ENCODE assay signal across 18 cellular contexts in the genomic region with DNA sequence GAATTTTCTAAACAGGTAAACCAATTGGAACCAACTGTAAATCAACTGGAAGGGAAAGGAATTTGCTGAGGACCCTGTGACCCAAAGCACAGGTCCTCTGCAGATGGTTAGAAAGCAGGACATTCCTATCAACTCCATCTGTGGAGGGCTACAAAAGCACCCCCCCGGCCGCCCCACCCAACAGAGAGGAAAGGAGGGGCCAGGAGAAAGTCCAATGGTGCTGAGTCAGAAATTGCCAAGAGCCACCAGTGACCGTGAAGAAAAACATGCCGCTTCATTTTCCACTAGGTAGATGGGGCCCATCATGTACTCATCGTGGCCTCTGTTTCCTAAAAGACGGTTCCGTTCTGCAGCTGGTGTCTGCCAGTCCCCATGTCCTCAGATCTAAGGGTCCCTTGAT.
A peak's percentile ranks its signal among the peaks of the same experiment; 100 is the strongest.
DNase-seq lines count a peak whose midpoint lies in the region; ATAC-seq and TF ChIP-seq lines count a peak whose summit lies in the region.
"Had no signal": no experiment of that assay in that cellular context is flagged by ENCODE, and none has a peak within 500 bp of the region (broad histone marks: within the 10 kb centered on the region; RNA-seq: fewer than 3 reads in every experiment).

No MANE protein-coding gene starts in this region.

- H3K4me1 Mint-ChIP-seq in T-helper 2 cell treated with Interferon-gamma antibody and Interleukin-4, amounts not matched to agents 5 μg/mL and 100 μg/mL, for 36 hours (ENCODE audit: low read depth): peaks cover 86% of the 10 kb centered on the region
- H3K4me1 Mint-ChIP-seq in stimulated activated naive B cell treated with anti-CD40 and anti-IgM and Interleukin-4, amounts not matched to agents 10 μg/mL and 1 μg/mL and 100 μg/mL, for 72 hours: peaks cover 85 to 98% of the 10 kb centered on the region in 2 donors

- no peaks in the 10 kb centered on the region for H3K9me2 ChIP-seq in OCI-LY7 (ENCODE audit: insufficient read depth, low read length)

- H3K27ac ChIP-seq in OCI-LY7 (ENCODE audit: low read depth, low read length, poor library complexity, severe bottlenecking) (peak overlapping the region; percentile 98), dorsolateral prefrontal cortex (peak overlapping the region in 41 of 59 donors; percentile 2 to 92 (median 68))

- no peak for DNase-seq in T-helper 2 cell treated with Interferon-gamma antibody and Interleukin-4, amounts not matched to agents 5 μg/mL and 100 μg/mL, for 36 hours (ENCODE audit: low spot score)
- no peak for DNase-seq in T-helper 2 cell
- DNase-seq in OCI-LY7 (ENCODE audit: low spot score): peak; percentile 55
- DNase-seq in dorsolateral prefrontal cortex: no peak
- DNase-seq in stimulated activated naive B cell treated with anti-CD40 and anti-IgM and Interleukin-4, amounts not matched to agents 10 μg/mL and 1 μg/mL and 100 μg/mL, for 72 hours: no peak
- DNase-seq in SKM-1 (lab: John Stamatoyannopoulos, UW; ENCODE audit: unreplicated experiment): no peak
- DNase-seq in CD1c-positive myeloid dendritic cell (ENCODE audit: extremely low spot score): no peak
- DNase-seq: 8988T; anterior cingulate cortex; Caco-2; effector CD8-positive, alpha-beta T cell; KBM-7; kidney; NCI-H1436; NCI-H510A treated with DMSO at 0.1 percent for 48 hours; nephron progenitor cell had no signal

- H3K79me2 ChIP-seq in OCI-LY7 (ENCODE audit: insufficient read depth, low read depth, low read length): peaks cover 97% of the 10 kb centered on the region

- no TSS peak for BruUV-seq in OCI-LY7 (replicated peaks; lab: Mats Ljungman, UMichigan)

- CTCF ChIA-PET in OCI-LY7 (lab: Charles Lee; ENCODE audit: unreplicated experiment): interaction anchor here (1.2 kb wide), 1 partner anchor 70 kb away, joined by 4 read pairs; no protein-coding TSS in a partner anchor

- POLR2A ChIA-PET in OCI-LY7 (lab: Charles Lee): interaction anchor here (1.1 to 13.0 kb wide), 5 partner anchors 8 to 64 kb away, joined by 3 to 347 read pairs (median 62); no protein-coding TSS in a partner anchor

- H3K9me3 ChIP-seq in OCI-LY7 (ENCODE audit: low read length): no peaks in the 10 kb centered on the region
- H3K9me3 ChIP-seq: Caco-2 had no signal

- TF ChIP-seq CTCF in OCI-LY7 (conservative IDR thresholded peaks at IDR 0.05; ENCODE audit: low read length) (no peak), dorsolateral prefrontal cortex (IDR thresholded peaks at IDR 0.05 in 54 of 56, conservative IDR thresholded peaks at IDR 0.05 in 2 of 56; ENCODE audit: low read depth in 1 of 56, partially characterized antibody in 56 of 56) (no peak)

- H3K36me3 Mint-ChIP-seq in T-helper 2 cell treated with Interferon-gamma antibody and Interleukin-4, amounts not matched to agents 5 μg/mL and 100 μg/mL, for 36 hours (ENCODE audit: low read depth): peaks cover 18% of the 10 kb centered on the region
- H3K36me3 Mint-ChIP-seq in stimulated activated naive B cell treated with anti-CD40 and anti-IgM and Interleukin-4, amounts not matched to agents 10 μg/mL and 1 μg/mL and 100 μg/mL, for 72 hours: peaks cover 32 to 66% of the 10 kb centered on the region in 2 donors

- no peaks in the 10 kb centered on the region for H3K27me3 ChIP-seq in dorsolateral prefrontal cortex

- H3K4me3 ChIP-seq in OCI-LY7 (ENCODE audit: low read depth, low read length, poor library complexity, severe bottlenecking) (peak overlapping the region; percentile 76), dorsolateral prefrontal cortex (no peak overlapping the region)

- peaks cover 74% of the 10 kb centered on the region for H3K4me1 ChIP-seq in OCI-LY7 (ENCODE audit: insufficient read depth, low read length, poor library complexity, severe bottlenecking)

- H4K20me1 ChIP-seq in OCI-LY7 (ENCODE audit: insufficient read depth, low read length): peaks cover 27% of the 10 kb centered on the region; the same call in 1 of the 2 replicates

- no peaks in the 10 kb centered on the region for H3K9me3 Mint-ChIP-seq in T-helper 2 cell treated with Interferon-gamma antibody and Interleukin-4, amounts not matched to agents 5 μg/mL and 100 μg/mL, for 36 hours
- H3K9me3 Mint-ChIP-seq in stimulated activated naive B cell treated with anti-CD40 and anti-IgM and Interleukin-4, amounts not matched to agents 10 μg/mL and 1 μg/mL and 100 μg/mL, for 72 hours: no peaks in the 10 kb centered on the region
- H3K9me3 Mint-ChIP-seq: nephron progenitor cell had no signal

- H3K27ac Mint-ChIP-seq in T-helper 2 cell treated with Interferon-gamma antibody and Interleukin-4, amounts not matched to agents 5 μg/mL and 100 μg/mL, for 36 hours: peak overlapping the region; percentile 42
- H3K27ac Mint-ChIP-seq in stimulated activated naive B cell treated with anti-CD40 and anti-IgM and Interleukin-4, amounts not matched to agents 10 μg/mL and 1 μg/mL and 100 μg/mL, for 72 hours: peak overlapping the region; percentile 97
- H3K27ac Mint-ChIP-seq: nephron progenitor cell had no signal

- peak overlapping the region; percentile 100 for H3K4me2 ChIP-seq in OCI-LY7 (ENCODE audit: low read length)

- peak overlapping the region; percentile 38 for H3K4me3 Mint-ChIP-seq in T-helper 2 cell treated with Interferon-gamma antibody and Interleukin-4, amounts not matched to agents 5 μg/mL and 100 μg/mL, for 36 hours
- peak overlapping the region in 1 of 2 donors; percentile 91 for H3K4me3 Mint-ChIP-seq in stimulated activated naive B cell treated with anti-CD40 and anti-IgM and Interleukin-4, amounts not matched to agents 10 μg/mL and 1 μg/mL and 100 μg/mL, for 72 hours
- H3K4me3 Mint-ChIP-seq: nephron progenitor cell had no signal

- peaks cover 73% of the 10 kb centered on the region for H3K36me3 ChIP-seq in OCI-LY7 (ENCODE audit: insufficient read depth, low read length)

- no peak overlapping the region for H2AFZ ChIP-seq in OCI-LY7 (ENCODE audit: low read length)

- no peak for ATAC-seq in stimulated activated naive B cell treated with anti-CD40 and anti-IgM and Interleukin-4, amounts not matched to agents 10 μg/mL and 1 μg/mL and 100 μg/mL, for 72 hours (replicated peaks)
- no peak for ATAC-seq in GM19463 (IDR thresholded peaks at IDR 0.05; ENCODE audit: unreplicated experiment)
- ATAC-seq: right cardiac atrium had no signal

- no peaks in the 10 kb centered on the region for H3K27me3 Mint-ChIP-seq in T-helper 2 cell treated with Interferon-gamma antibody and Interleukin-4, amounts not matched to agents 5 μg/mL and 100 μg/mL, for 36 hours (ENCODE audit: low read depth)
- H3K27me3 Mint-ChIP-seq in stimulated activated naive B cell treated with anti-CD40 and anti-IgM and Interleukin-4, amounts not matched to agents 10 μg/mL and 1 μg/mL and 100 μg/mL, for 72 hours: no peaks in the 10 kb centered on the region

- intact Hi-C loops in OCI-LY7 (cut with micrococcal nuclease; ENCODE audit: unreplicated experiment) (loop anchor here (10.0 kb wide), 2 partner anchors 279 to 399 kb away; a partner anchor contains a TSS), dorsolateral prefrontal cortex (cut with DNase I) (no loop called here)
